ENCODE assay signal across 8 cellular contexts in the genomic region with DNA sequence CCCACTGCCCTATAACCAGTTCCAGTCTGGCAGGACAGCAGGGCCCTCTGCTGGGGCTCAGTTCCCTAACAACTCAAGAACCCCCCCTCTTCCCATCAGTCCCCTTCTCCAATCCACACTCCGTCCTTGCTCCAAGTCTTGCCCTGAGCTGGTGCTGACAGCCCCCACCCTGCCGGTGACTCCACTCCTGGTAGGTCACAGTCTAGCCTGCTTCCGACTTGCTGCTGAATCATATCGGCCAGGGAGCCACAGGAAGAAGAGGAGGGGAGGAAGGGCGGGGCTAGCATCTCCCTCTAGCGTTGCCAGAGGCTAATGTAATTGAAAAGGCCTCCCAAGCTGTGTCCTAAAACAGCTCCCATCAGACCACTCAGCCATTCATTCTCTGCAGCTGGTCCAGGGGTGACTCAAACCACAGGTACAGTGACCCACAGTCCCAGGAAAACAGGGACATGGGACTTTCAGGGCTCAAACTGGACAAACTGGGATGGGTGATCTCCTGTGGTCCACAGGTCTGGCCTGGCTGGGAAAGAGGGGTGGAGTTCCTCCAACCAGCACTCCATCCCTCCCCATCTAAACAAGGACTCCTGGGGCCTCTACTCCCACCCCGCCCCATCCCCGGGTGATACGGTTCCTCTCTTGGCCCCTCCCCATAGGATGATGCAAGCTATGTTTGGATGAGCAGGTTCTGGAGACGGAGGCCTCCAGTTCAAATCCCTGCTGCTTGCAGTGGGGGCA.
DNase-seq lines count a peak whose midpoint lies in the region; ATAC-seq and TF ChIP-seq lines count a peak whose summit lies in the region.

No MANE protein-coding gene starts in this region.

- intact Hi-C loops in right lobe of liver (cut with DNase I) = no loop called here

- no peaks in the 10 kb centered on the region for H3K9me3 Mint-ChIP-seq in CD4-positive, CD25-positive, alpha-beta regulatory T cell

- no peaks in the 10 kb centered on the region for H3K27me3 ChIP-seq in CD4-positive, CD25-positive, alpha-beta regulatory T cell (ENCODE audit: control insufficient read depth, insufficient read depth, low read length)
- no peaks in the 10 kb centered on the region for H3K27me3 ChIP-seq in right lobe of liver

- peak; percentile 49 to 89 (median 50) for DNase-seq in CD4-positive, CD25-positive, alpha-beta regulatory T cell
- peak; percentile 88 to 98 for DNase-seq in cardiac fibroblast (ENCODE audit: low read depth in 2 of 2)
- peak in 1 of 3 donors; percentile 38 for DNase-seq in right lobe of liver
- DNase-seq in stimulated activated CD8-positive, alpha-beta memory T cell treated with anti-CD3 and anti-CD28 coated beads, Interleukin-4, amount 100 ng/mL, for 48 hours = peak; percentile 83

- H3K4me1 Mint-ChIP-seq in CD4-positive, CD25-positive, alpha-beta regulatory T cell = peaks cover 0 to 33% (median 20%) of the 10 kb centered on the region in 4 donors

- ATAC-seq in CD4-positive, CD25-positive, alpha-beta regulatory T cell (ENCODE audit: low read depth in 2 of 2) = peak; percentile 76 to 81
- ATAC-seq in GM21360 (IDR thresholded peaks at IDR 0.05; ENCODE audit: unreplicated experiment) (peak; percentile 41), right lobe of liver (peak; percentile 57 to 75 (median 64)), HG03378 (IDR thresholded peaks at IDR 0.05; ENCODE audit: unreplicated experiment) (no peak)

- TF ChIP-seq POLR2A in right lobe of liver (IDR thresholded peaks at IDR 0.05) = no peak

- H3K4me3 ChIP-seq in CD4-positive, CD25-positive, alpha-beta regulatory T cell (ENCODE audit: low read depth, low read length) = peak overlapping the region; percentile 19
- H3K4me3 ChIP-seq in WI38 (ENCODE audit: low read depth, low read length) (0 out of 2 replicates have a peak overlapping the region, but pooled peaks have one; percentile 17), cardiac fibroblast (replicated peaks in 1 of 2; ENCODE audit: low read depth in 2 of 2, low read length in 2 of 2) (peak overlapping the region in 1 of 2 donors; percentile 5), right lobe of liver (no peak overlapping the region)

- TF ChIP-seq CTCF in WI38 (IDR thresholded peaks at IDR 0.05; ENCODE audit: low read depth, low read length) (peak; percentile 47), cardiac fibroblast (IDR thresholded peaks at IDR 0.05; ENCODE audit: low read depth, low read length) (peak; percentile 62), right lobe of liver (IDR thresholded peaks at IDR 0.05) (no peak)

- 57% methylated on average over 3 of the region's 10 CpGs for WGBS in right lobe of liver (ENCODE audit: insufficient coverage, low coverage, low lambda C conversion rate, missing lambda C conversion rate)

- peak overlapping the region; percentile 22 to 90 (median 74) for H3K4me3 Mint-ChIP-seq in CD4-positive, CD25-positive, alpha-beta regulatory T cell

- TF ChIP-seq EP300 in Ishikawa (IDR thresholded peaks at IDR 0.05; ENCODE audit: borderline replicate concordance) = no peak

- H3K36me3 Mint-ChIP-seq in CD4-positive, CD25-positive, alpha-beta regulatory T cell = no peaks in the 10 kb centered on the region

- H3K27me3 Mint-ChIP-seq in CD4-positive, CD25-positive, alpha-beta regulatory T cell = no peaks in the 10 kb centered on the region

- H3K9me3 ChIP-seq in CD4-positive, CD25-positive, alpha-beta regulatory T cell (ENCODE audit: control insufficient read depth in 2 of 2, low read length in 2 of 2) = no peaks in the 10 kb centered on the region
- H3K9me3 ChIP-seq in right lobe of liver = no peaks in the 10 kb centered on the region

- H3K27ac Mint-ChIP-seq in CD4-positive, CD25-positive, alpha-beta regulatory T cell = peak overlapping the region; percentile 82 to 94 (median 83)

- no peak overlapping the region for H3K27ac ChIP-seq in CD4-positive, CD25-positive, alpha-beta regulatory T cell (ENCODE audit: insufficient read depth, low read length, poor library complexity, severe bottlenecking)
- no peak overlapping the region for H3K27ac ChIP-seq in right lobe of liver

- no peaks in the 10 kb centered on the region for H3K36me3 ChIP-seq in CD4-positive, CD25-positive, alpha-beta regulatory T cell (ENCODE audit: control insufficient read depth, insufficient read depth, low read length)
- no peaks in the 10 kb centered on the region for H3K36me3 ChIP-seq in right lobe of liver

- peaks cover 41% of the 10 kb centered on the region for H3K4me1 ChIP-seq in CD4-positive, CD25-positive, alpha-beta regulatory T cell (ENCODE audit: control insufficient read depth, insufficient read depth, low read length, poor library complexity, severe bottlenecking)
- H3K4me1 ChIP-seq in right lobe of liver = no peaks in the 10 kb centered on the region

- peak; percentile 30 for TF ChIP-seq RAD21 in Ishikawa (IDR thresholded peaks at IDR 0.05; ENCODE audit: low read depth)

TF ChIP-seq in Ishikawa, 13 proteins besides CTCF, POLR2A, EP300 and RAD21:
- TF ChIP-seq FOXM1 (IDR thresholded peaks at IDR 0.05; ENCODE audit: borderline replicate concordance, low read depth) = no peak
- no peak for TF ChIP-seq CREB1 (IDR thresholded peaks at IDR 0.05; ENCODE audit: low read depth)
- TF ChIP-seq, protein P1, sequence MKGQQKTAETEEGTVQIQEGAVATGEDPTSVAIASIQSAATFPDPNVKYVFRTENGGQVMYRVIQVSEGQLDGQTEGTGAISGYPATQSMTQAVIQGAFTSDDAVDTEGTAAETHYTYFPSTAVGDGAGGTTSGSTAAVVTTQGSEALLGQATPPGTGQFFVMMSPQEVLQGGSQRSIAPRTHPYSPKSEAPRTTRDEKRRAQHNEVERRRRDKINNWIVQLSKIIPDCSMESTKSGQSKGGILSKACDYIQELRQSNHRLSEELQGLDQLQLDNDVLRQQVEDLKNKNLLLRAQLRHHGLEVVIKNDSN (IDR thresholded peaks at IDR 0.05) = no peak
- TF ChIP-seq TCF12 (IDR thresholded peaks at IDR 0.05; ENCODE audit: low read depth) = no peak
- no peak for TF ChIP-seq ZBTB7A (IDR thresholded peaks at IDR 0.05; ENCODE audit: low read depth)
- TF ChIP-seq EGR1 (IDR thresholded peaks at IDR 0.05) = no peak

Comparison
In these comparisons a context has a peak if more than half of its experiments do, and no peak if none do; other contexts are left out.
1. H3K4me3 ChIP-seq: peak in CD4-positive, CD25-positive, alpha-beta regulatory T cell (single experiment) and WI38 (single experiment); none in right lobe of liver (0 of 3).
2. CTCF ChIP-seq: peak in WI38 (single experiment) and cardiac fibroblast (single experiment); none in right lobe of liver (0 of 4).